ENCODE assay signal across 13 cellular contexts in the genomic region with DNA sequence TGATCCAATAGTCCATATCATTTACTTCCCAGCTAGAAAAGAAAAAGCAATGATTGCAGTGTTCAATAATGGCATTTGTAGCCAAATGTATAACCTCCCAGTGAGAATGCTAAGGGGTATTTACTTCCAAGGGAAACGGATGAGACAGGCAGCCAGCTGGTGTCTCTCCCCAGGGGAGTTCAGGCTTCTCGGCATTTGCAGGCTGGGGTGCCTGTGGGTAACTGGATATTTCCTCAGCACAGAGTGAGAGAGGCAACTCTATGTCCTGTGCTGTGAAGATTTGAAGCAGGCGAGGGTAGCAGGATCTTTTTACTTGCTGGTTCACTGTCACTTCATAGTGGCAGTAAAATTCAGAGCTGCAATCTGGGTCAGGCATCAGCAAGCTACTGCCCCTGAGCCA.
"Had no signal": no experiment of that assay in that cellular context is flagged by ENCODE, and none has a peak within 500 bp of the region (broad histone marks: within the 10 kb centered on the region; RNA-seq: fewer than 3 reads in every experiment).

No MANE protein-coding gene starts in this region.

- H3K9me3 ChIP-seq: body of pancreas, colonic mucosa, esophagus muscularis mucosa, pancreas, thyroid gland had no signal

- ATAC-seq: body of pancreas; pancreas; stimulated activated naive B cell treated with anti-CD40 and anti-IgM and Interleukin-4, amounts not matched to agents 10 μg/mL and 1 μg/mL and 100 μg/mL, for 72 hours had no signal

- H3K27ac ChIP-seq: body of pancreas, colonic mucosa, esophagus muscularis mucosa, pancreas, thyroid gland had no signal

- DNase-seq: activated CD4-positive, alpha-beta T cell treated with anti-CD3 and anti-CD28 coated beads, Interleukin-2, amount 10 ng/mL, durations not matched to agents 7 days and 5 days; activated CD4-positive, CD25-positive, alpha-beta regulatory T cell; activated gamma-delta T cell treated with Interleukin-2 at 50 U/mL for 16 hours; amniotic stem cell; body of pancreas; caudate nucleus; colonic mucosa; hypothalamus; pancreas; stimulated activated CD4-positive, alpha-beta T cell treated with anti-CD3 and anti-CD28 coated beads, Interleukin-4, amount 100 ng/mL, for 1 hour; stimulated activated naive B cell treated with anti-CD40 and anti-IgM and Interleukin-4, amounts not matched to agents 10 μg/mL and 1 μg/mL and 100 μg/mL, for 72 hours; thyroid gland had no signal

- FAIRE-seq: pancreas had no signal

- H3K4me3 ChIP-seq: body of pancreas, colonic mucosa, esophagus muscularis mucosa, pancreas, thyroid gland had no signal

- H3K36me3 ChIP-seq: colonic mucosa, esophagus muscularis mucosa, pancreas, thyroid gland had no signal

- H3K27me3 ChIP-seq: body of pancreas, colonic mucosa, pancreas, thyroid gland had no signal

- H3K4me1 ChIP-seq: body of pancreas, colonic mucosa, esophagus muscularis mucosa, pancreas, thyroid gland had no signal
